8 cellular contexts compared by ENCODE assay signal in the genomic region with DNA sequence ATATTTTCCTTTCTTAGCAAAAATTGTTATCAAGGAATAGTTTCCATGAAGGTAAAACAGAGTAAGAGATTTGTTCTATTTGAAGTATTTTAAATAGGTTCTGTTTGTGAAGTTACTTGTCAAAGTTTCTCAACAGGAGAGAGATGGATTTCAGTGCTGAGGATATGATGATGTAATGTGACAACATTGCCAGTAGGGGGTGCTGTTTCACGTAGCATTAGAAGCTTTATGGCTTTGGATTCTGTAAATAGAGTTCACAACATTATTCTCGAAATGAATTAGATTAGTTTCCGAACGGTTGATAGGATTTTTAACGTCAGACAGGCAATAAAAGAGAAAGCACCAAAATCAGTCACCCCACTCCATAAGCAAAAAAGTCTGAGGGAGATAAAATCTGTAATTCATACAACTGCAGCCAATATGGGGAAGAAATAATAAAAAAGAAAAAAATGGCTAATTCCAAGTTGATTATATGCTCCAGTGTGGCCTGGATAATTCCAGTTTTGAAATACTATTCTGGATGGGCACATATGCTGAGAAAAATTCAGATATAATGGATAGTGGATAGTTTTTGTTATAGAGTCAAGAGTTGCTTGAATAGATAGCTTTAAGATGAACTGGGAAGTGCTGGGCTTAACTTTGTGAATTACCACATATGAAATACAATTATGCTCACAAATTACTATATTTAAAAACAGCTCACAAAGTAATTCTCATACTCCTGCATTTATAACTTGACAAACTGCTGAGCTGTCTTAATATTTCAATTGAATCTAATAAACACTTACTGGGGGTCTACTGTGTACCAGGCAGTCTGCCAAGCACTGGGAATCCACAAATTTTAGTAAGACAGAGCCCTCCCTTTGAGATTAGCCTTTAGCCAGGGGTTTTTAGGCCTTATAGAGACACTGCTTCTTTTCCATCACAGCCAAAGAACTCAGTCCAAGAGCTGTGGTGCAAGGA.
A peak's percentile ranks its signal among the peaks of the same experiment; 100 is the strongest.
DNase-seq lines count a peak whose midpoint lies in the region; ATAC-seq, FAIRE-seq and TF ChIP-seq lines count a peak whose summit lies in the region.

No MANE protein-coding gene starts in this region.

- H3K4me3 Mint-ChIP-seq in activated CD8-positive, alpha-beta T cell treated with anti-CD3 and anti-CD28 coated beads for 36 hours = no peak overlapping the region

- TF ChIP-seq CTCF in activated CD8-positive, alpha-beta T cell treated with anti-CD3 and anti-CD28 coated beads for 36 hours (IDR thresholded peaks at IDR 0.05) = peak; percentile 91

- intact Hi-C loops in activated CD8-positive, alpha-beta T cell treated with anti-CD3 and anti-CD28 coated beads for 36 hours (cut with micrococcal nuclease) = no loop called here

- peak; percentile 81 for ATAC-seq in GM18517 (IDR thresholded peaks at IDR 0.05; ENCODE audit: unreplicated experiment)
- ATAC-seq in HG03159 (IDR thresholded peaks at IDR 0.05; ENCODE audit: unreplicated experiment) = peak; percentile 78
- ATAC-seq in activated CD8-positive, alpha-beta T cell treated with anti-CD3 and anti-CD28 coated beads for 36 hours = peak; percentile 76
- no peak for ATAC-seq in GM21737 (IDR thresholded peaks at IDR 0.05; ENCODE audit: unreplicated experiment)

- CTCF ChIA-PET in activated CD8-positive, alpha-beta T cell treated with anti-CD3 and anti-CD28 coated beads for 36 hours (lab: Charles Lee) = interaction anchor here (0.7 to 7.9 kb wide), 23 partner anchors 9 to 1327 kb away, joined by 3 to 76 read pairs (median 3); no protein-coding TSS in a partner anchor

- POLR2A ChIA-PET in activated CD8-positive, alpha-beta T cell treated with anti-CD3 and anti-CD28 coated beads for 36 hours (lab: Charles Lee) = no interaction called here

- H3K27ac Mint-ChIP-seq in activated CD8-positive, alpha-beta T cell treated with anti-CD3 and anti-CD28 coated beads for 36 hours = no peak overlapping the region

- no peaks in the 10 kb centered on the region for H3K9me3 Mint-ChIP-seq in activated CD8-positive, alpha-beta T cell treated with anti-CD3 and anti-CD28 coated beads for 36 hours

- no peaks in the 10 kb centered on the region for H3K36me3 Mint-ChIP-seq in activated CD8-positive, alpha-beta T cell treated with anti-CD3 and anti-CD28 coated beads for 36 hours (ENCODE audit: low read depth)

- peaks cover 8% of the 10 kb centered on the region for H3K27me3 Mint-ChIP-seq in activated CD8-positive, alpha-beta T cell treated with anti-CD3 and anti-CD28 coated beads for 36 hours

- peaks cover 2% of the 10 kb centered on the region for H3K4me1 Mint-ChIP-seq in activated CD8-positive, alpha-beta T cell treated with anti-CD3 and anti-CD28 coated beads for 36 hours (ENCODE audit: low read depth)

- peak; percentile 93 for FAIRE-seq in frontal cortex (lab: Jason Lieb, UNC)

- peak; percentile 33 for DNase-seq in CMK (ENCODE audit: low read depth)
- DNase-seq in NCI-H2196 treated with DMSO at 0.1 percent for 48 hours (lab: John Stamatoyannopoulos, UW; ENCODE audit: unreplicated experiment) = peak; percentile 7
- DNase-seq in activated CD8-positive, alpha-beta T cell treated with anti-CD3 and anti-CD28 coated beads for 36 hours = peak; percentile 46
- DNase-seq in frontal cortex (ENCODE audit: low spot score in 2 of 2) = peak; percentile 35 to 61
- DNase-seq in putamen (ENCODE audit: low spot score) = peak; percentile 46
